ENCODE assay signal across 1 cellular context in genomic region chr3:10340476-10340875, GRCh38.
A peak's percentile ranks its signal among the peaks of the same experiment; 100 is the strongest.
TF ChIP-seq lines count a peak whose summit lies in the region.

No MANE protein-coding gene starts in this region.

TF ChIP-seq in K562, 482 proteins besides CTCF, POLR2A, EP300 and RAD21:
- TF ChIP-seq ZNF316 (IDR thresholded peaks at IDR 0.05) (no peak), ZNF146 (CRISPR knock-in tag; IDR thresholded peaks at IDR 0.05; ENCODE audit: unreplicated experiment) (no peak), RNF219 (CRISPR knock-in tag; IDR thresholded peaks at IDR 0.05) (no peak), FOXM1 (IDR thresholded peaks at IDR 0.05; ENCODE audit: low read depth) (no peak), FOXM1 (CRISPR knock-in tag; IDR thresholded peaks at IDR 0.05; ENCODE audit: low read depth) (no peak), CREB1 (IDR thresholded peaks at IDR 0.05) (0 out of 2 replicates have a peak, but pooled peaks have one; percentile 23), CREB1 (CRISPR knock-in tag; IDR thresholded peaks at IDR 0.05) (no peak), NR2C1 (IDR thresholded peaks at IDR 0.05) (no peak), NR2C1 (tag; IDR thresholded peaks at IDR 0.05) (no peak), ZNF174 (CRISPR knock-in tag; IDR thresholded peaks at IDR 0.05) (no peak), CREBBP (IDR thresholded peaks at IDR 0.05; ENCODE audit: low read depth, low read length) (no peak), KDM2B (CRISPR knock-in tag; IDR thresholded peaks at IDR 0.05) (no peak)
